23 cellular contexts compared by ENCODE assay signal in genomic region chr21:25906554-25906953, GRCh38.
DNase-seq lines count a peak whose midpoint lies in the region; ATAC-seq, FAIRE-seq and TF ChIP-seq lines count a peak whose summit lies in the region.
"Had no signal": no experiment of that assay in that cellular context is flagged by ENCODE, and none has a peak within 500 bp of the region (broad histone marks: within the 10 kb centered on the region; RNA-seq: fewer than 3 reads in every experiment).

No MANE protein-coding gene starts in this region.

- no peak overlapping the region for H3K4me3 ChIP-seq in small intestine (ENCODE audit: low read depth in 1 of 2, low read length in 2 of 2)
- H3K4me3 ChIP-seq: BLaER1 had no signal

- intact Hi-C loops in left colon (cut with DNase I, micrococcal nuclease) = no loop called here
- intact Hi-C loops in activated CD8-positive, alpha-beta T cell treated with anti-CD3 and anti-CD28 coated beads for 36 hours (cut with micrococcal nuclease) = no loop called here
- intact Hi-C loops in activated T-helper 2 cell treated with anti-CD3 and anti-CD28 coated beads, Interferon-gamma antibody, Interleukin-2, Interleukin-4, amounts not matched to agents 10 μg/mL and 5 μg/mL and 100 μg/mL, durations not matched to agents 14 hours and 24 hours and 36 hours (cut with micrococcal nuclease) = no loop called here

- no peaks in the 10 kb centered on the region for H3K27me3 Mint-ChIP-seq in activated T-cell treated with anti-CD3 and anti-CD28 coated beads, Interleukin-2, amount 50 U/mL, for 72 hours (ENCODE audit: low read depth)
- H3K27me3 Mint-ChIP-seq in activated CD8-positive, alpha-beta T cell treated with anti-CD3 and anti-CD28 coated beads for 36 hours = no peaks in the 10 kb centered on the region
- H3K27me3 Mint-ChIP-seq in activated T-helper 2 cell treated with anti-CD3 and anti-CD28 coated beads, Interferon-gamma antibody, Interleukin-2, Interleukin-4, amounts not matched to agents 10 μg/mL and 5 μg/mL and 100 μg/mL, durations not matched to agents 14 hours and 24 hours and 36 hours (ENCODE audit: low read depth) = no peaks in the 10 kb centered on the region
- H3K27me3 Mint-ChIP-seq: CD4-positive, CD25-positive, alpha-beta regulatory T cell had no signal

- no peaks in the 10 kb centered on the region for H3K4me1 Mint-ChIP-seq in activated T-cell treated with anti-CD3 and anti-CD28 coated beads, Interleukin-2, amount 50 U/mL, for 72 hours (ENCODE audit: low read depth)
- no peaks in the 10 kb centered on the region for H3K4me1 Mint-ChIP-seq in activated CD8-positive, alpha-beta T cell treated with anti-CD3 and anti-CD28 coated beads for 36 hours (ENCODE audit: low read depth)
- no peaks in the 10 kb centered on the region for H3K4me1 Mint-ChIP-seq in activated T-helper 2 cell treated with anti-CD3 and anti-CD28 coated beads, Interferon-gamma antibody, Interleukin-2, Interleukin-4, amounts not matched to agents 10 μg/mL and 5 μg/mL and 100 μg/mL, durations not matched to agents 14 hours and 24 hours and 36 hours (ENCODE audit: low read depth)
- H3K4me1 Mint-ChIP-seq: CD4-positive, CD25-positive, alpha-beta regulatory T cell had no signal

- peak overlapping the region; percentile 28 to 35 for H3K27ac ChIP-seq in small intestine (ENCODE audit: low read depth in 1 of 2, low read length in 1 of 2)
- H3K27ac ChIP-seq: BLaER1, HL-60 had no signal

- H3K36me3 ChIP-seq in small intestine (ENCODE audit: control insufficient read depth in 2 of 2, insufficient read depth in 2 of 2, low read length in 2 of 2) = no peaks in the 10 kb centered on the region

- peaks cover 3 to 10% of the 10 kb centered on the region in 2 donors for H3K4me1 ChIP-seq in small intestine (ENCODE audit: control insufficient read depth in 2 of 2, insufficient read depth in 1 of 2, low read depth in 1 of 2, low read length in 1 of 2)

- ATAC-seq in activated T-cell treated with anti-CD3 and anti-CD28 coated beads, Interleukin-2, amount 50 U/mL, for 72 hours (replicated peaks in 1 of 2) = no peak
- ATAC-seq in left colon = peak; percentile 55
- ATAC-seq in activated CD8-positive, alpha-beta T cell treated with anti-CD3 and anti-CD28 coated beads for 36 hours = no peak

- no peaks in the 10 kb centered on the region for H3K9me3 ChIP-seq in small intestine (ENCODE audit: control insufficient read depth, low read depth)
- H3K9me3 ChIP-seq: BLaER1 had no signal

- no peak for DNase-seq in activated T-cell treated with anti-CD3 and anti-CD28 coated beads, Interleukin-2, amount 50 U/mL, for 72 hours
- DNase-seq in activated T-cell treated with anti-CD3 and anti-CD28 coated beads for 4 hours (no peak), left colon (peak in 1 of 2 donors; percentile 15), small intestine (peak; percentile 40), dermis blood vessel endothelial cell (no peak)
- no peak for DNase-seq in activated CD8-positive, alpha-beta T cell treated with anti-CD3 and anti-CD28 coated beads for 36 hours
- no peak for DNase-seq in activated T-helper 2 cell treated with anti-CD3 and anti-CD28 coated beads, Interferon-gamma antibody, Interleukin-2, Interleukin-4, amounts not matched to agents 10 μg/mL and 5 μg/mL and 100 μg/mL, durations not matched to agents 14 hours and 24 hours and 36 hours (ENCODE audit: low spot score)
- DNase-seq: CD4-positive, CD25-positive, alpha-beta regulatory T cell; DMS153; DND-41; HCEC 1CT; NCI-H1048; NCI-H1417; NCI-H1694; NCI-H2029 treated with DMSO at 0.1 percent for 48 hours; NCI-H2227 treated with DMSO at 0.1 percent for 48 hours; NCI-H526 treated with DMSO at 0.1 percent for 48 hours; RPMI8226; SHP77 treated with DMSO at 0.1 percent for 48 hours had no signal

- peak overlapping the region; percentile 33 for H3K27ac Mint-ChIP-seq in activated T-cell treated with anti-CD3 and anti-CD28 coated beads, Interleukin-2, amount 50 U/mL, for 72 hours
- no peak overlapping the region for H3K27ac Mint-ChIP-seq in activated CD8-positive, alpha-beta T cell treated with anti-CD3 and anti-CD28 coated beads for 36 hours
- no peak overlapping the region for H3K27ac Mint-ChIP-seq in activated T-helper 2 cell treated with anti-CD3 and anti-CD28 coated beads, Interferon-gamma antibody, Interleukin-2, Interleukin-4, amounts not matched to agents 10 μg/mL and 5 μg/mL and 100 μg/mL, durations not matched to agents 14 hours and 24 hours and 36 hours
- H3K27ac Mint-ChIP-seq: CD4-positive, CD25-positive, alpha-beta regulatory T cell had no signal

- peaks cover 0 to 1% of the 10 kb centered on the region in 2 donors for H3K36me3 Mint-ChIP-seq in activated T-cell treated with anti-CD3 and anti-CD28 coated beads, Interleukin-2, amount 50 U/mL, for 72 hours (ENCODE audit: insufficient read depth in 2 of 2)
- H3K36me3 Mint-ChIP-seq in activated CD8-positive, alpha-beta T cell treated with anti-CD3 and anti-CD28 coated beads for 36 hours (ENCODE audit: low read depth) = no peaks in the 10 kb centered on the region
- H3K36me3 Mint-ChIP-seq in activated T-helper 2 cell treated with anti-CD3 and anti-CD28 coated beads, Interferon-gamma antibody, Interleukin-2, Interleukin-4, amounts not matched to agents 10 μg/mL and 5 μg/mL and 100 μg/mL, durations not matched to agents 14 hours and 24 hours and 36 hours (ENCODE audit: low read depth) = no peaks in the 10 kb centered on the region
- H3K36me3 Mint-ChIP-seq: CD4-positive, CD25-positive, alpha-beta regulatory T cell had no signal

- H3K4me3 Mint-ChIP-seq in activated T-cell treated with anti-CD3 and anti-CD28 coated beads, Interleukin-2, amount 50 U/mL, for 72 hours = no peak overlapping the region
- H3K4me3 Mint-ChIP-seq in activated CD8-positive, alpha-beta T cell treated with anti-CD3 and anti-CD28 coated beads for 36 hours = no peak overlapping the region
- no peak overlapping the region for H3K4me3 Mint-ChIP-seq in activated T-helper 2 cell treated with anti-CD3 and anti-CD28 coated beads, Interferon-gamma antibody, Interleukin-2, Interleukin-4, amounts not matched to agents 10 μg/mL and 5 μg/mL and 100 μg/mL, durations not matched to agents 14 hours and 24 hours and 36 hours (ENCODE audit: low read depth)
- H3K4me3 Mint-ChIP-seq: CD4-positive, CD25-positive, alpha-beta regulatory T cell had no signal

- TF ChIP-seq CTCF in activated CD8-positive, alpha-beta T cell treated with anti-CD3 and anti-CD28 coated beads for 36 hours (IDR thresholded peaks at IDR 0.05) = no peak

- no peak for FAIRE-seq in small intestine (lab: Jason Lieb, UNC)
- FAIRE-seq: GM12892, H1 had no signal

- WGBS in small intestine, 3 donors = 29 to 68% (median 52%) methylated on average over 7 of the region's 7 CpGs

- no peaks in the 10 kb centered on the region for H3K27me3 ChIP-seq in small intestine (ENCODE audit: control insufficient read depth in 2 of 2, insufficient read depth in 2 of 2, low read length in 2 of 2)
- H3K27me3 ChIP-seq: BLaER1 had no signal

- POLR2A ChIA-PET in activated CD8-positive, alpha-beta T cell treated with anti-CD3 and anti-CD28 coated beads for 36 hours (lab: Charles Lee) = no interaction called here

- no peaks in the 10 kb centered on the region for H3K9me3 Mint-ChIP-seq in activated T-cell treated with anti-CD3 and anti-CD28 coated beads, Interleukin-2, amount 50 U/mL, for 72 hours
- H3K9me3 Mint-ChIP-seq in activated CD8-positive, alpha-beta T cell treated with anti-CD3 and anti-CD28 coated beads for 36 hours = no peaks in the 10 kb centered on the region
- no peaks in the 10 kb centered on the region for H3K9me3 Mint-ChIP-seq in activated T-helper 2 cell treated with anti-CD3 and anti-CD28 coated beads, Interferon-gamma antibody, Interleukin-2, Interleukin-4, amounts not matched to agents 10 μg/mL and 5 μg/mL and 100 μg/mL, durations not matched to agents 14 hours and 24 hours and 36 hours
- H3K9me3 Mint-ChIP-seq: CD4-positive, CD25-positive, alpha-beta regulatory T cell had no signal

- CTCF ChIA-PET in activated CD8-positive, alpha-beta T cell treated with anti-CD3 and anti-CD28 coated beads for 36 hours (lab: Charles Lee) = interaction anchor here (2.4 kb wide), 1 partner anchor 11 kb away, joined by 8 read pairs; no protein-coding TSS in a partner anchor
